ENCODE assay signal across 29 cellular contexts in the genomic region with DNA sequence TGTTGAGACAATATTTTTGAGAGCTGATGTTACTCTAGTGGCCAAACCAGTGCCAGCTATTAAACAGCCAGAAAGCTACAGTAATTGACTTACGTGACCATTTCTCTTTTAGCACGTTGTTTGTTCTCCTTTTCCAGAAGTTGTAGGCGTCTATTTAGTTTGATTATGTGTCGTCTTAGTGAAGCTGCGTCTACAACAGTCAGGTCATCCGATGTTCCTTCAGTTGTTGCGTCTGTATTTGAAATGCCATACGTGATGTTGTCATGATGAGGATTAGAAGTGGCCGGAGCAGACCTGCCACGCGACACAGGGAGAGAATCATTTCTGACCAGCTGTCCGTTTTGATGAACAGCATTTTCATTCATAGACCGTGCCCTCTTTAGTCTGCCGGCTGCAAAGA. TPM values are rescaled to one million over a fixed set of nuclear protein-coding genes. Genes with fewer than 3 reads are reported as not detected.
"Had no signal": no experiment of that assay in that cellular context is flagged by ENCODE, and none has a peak within 500 bp of the region (broad histone marks: within the 10 kb centered on the region; RNA-seq: fewer than 3 reads in every experiment).

No MANE protein-coding gene starts in this region.

- H3K9me3 Mint-ChIP-seq: activated T-helper 1 cell treated with anti-CD3 and anti-CD28 coated beads, Interleukin-12 subunit alpha, Interleukin-12 subunit beta, Interleukin-2, Interleukin-4 antibody, amounts not matched to agents 30 ng/mL and 10 ng/mL and 1 ng/mL, durations not matched to agents 14 hours and 24 hours and 36 hours; nephron progenitor cell; stimulated activated memory B cell treated with anti-CD40 and anti-IgM and Interleukin-4, amounts not matched to agents 10 μg/mL and 1 μg/mL and 100 μg/mL, for 72 hours; stimulated activated naive CD8-positive, alpha-beta T cell treated with anti-CD3 and anti-CD28 coated beads, Interleukin-15, amount 100 ng/mL, for 72 hours had no signal

- DNase-seq: activated CD4-positive, alpha-beta T cell treated with anti-CD3 and anti-CD28 coated beads for 48 hours; activated CD4-positive, alpha-beta T cell treated with anti-CD3 and anti-CD28 coated beads, Interleukin-2, amount 50 U/mL, for 48 hours; activated CD8-positive, alpha-beta memory T cell treated with anti-CD3 and anti-CD28 coated beads for 24 hours; activated gamma-delta T cell treated with Interleukin-2 at 50 U/mL for 16 hours; activated naive CD4-positive, alpha-beta T cell treated with anti-CD3 and anti-CD28 coated beads, Interleukin-2, amount 50 U/mL, for 16 hours; amniotic stem cell; caudate nucleus; esophagus squamous epithelium; foreskin melanocyte; glutamatergic neuron; islet precursor cell; left cardiac atrium; left ventricle myocardium superior; mammary epithelial cell; nephron progenitor cell; retina; sigmoid colon; stimulated activated CD4-positive, alpha-beta T cell treated with anti-CD3 and anti-CD28 coated beads, Interleukin-1b, Interleukin-23, amount 100 ng/mL, for 48 hours; stimulated activated CD4-positive, alpha-beta T cell treated with anti-CD3 and anti-CD28 coated beads, Interleukin-4, amount 100 ng/mL, for 4 hours; stimulated activated CD8-positive, alpha-beta memory T cell treated with anti-CD3 and anti-CD28 coated beads, Interleukin-4, amount 100 ng/mL, for 48 hours; stimulated activated naive CD8-positive, alpha-beta T cell treated with anti-CD3 and anti-CD28 coated beads, Interleukin-15, amount 100 ng/mL, for 72 hours; T-helper 9 cell; thyroid gland had no signal

- H3K4me1 Mint-ChIP-seq: stimulated activated memory B cell treated with anti-CD40 and anti-IgM and Interleukin-4, amounts not matched to agents 10 μg/mL and 1 μg/mL and 100 μg/mL, for 72 hours had no signal

- H3K27ac Mint-ChIP-seq: activated T-helper 1 cell treated with anti-CD3 and anti-CD28 coated beads, Interleukin-12 subunit alpha, Interleukin-12 subunit beta, Interleukin-2, Interleukin-4 antibody, amounts not matched to agents 30 ng/mL and 10 ng/mL and 1 ng/mL, durations not matched to agents 14 hours and 24 hours and 36 hours; nephron progenitor cell; stimulated activated memory B cell treated with anti-CD40 and anti-IgM and Interleukin-4, amounts not matched to agents 10 μg/mL and 1 μg/mL and 100 μg/mL, for 72 hours had no signal

- H3K4me3 Mint-ChIP-seq: activated T-helper 1 cell treated with anti-CD3 and anti-CD28 coated beads, Interleukin-12 subunit alpha, Interleukin-12 subunit beta, Interleukin-2, Interleukin-4 antibody, amounts not matched to agents 30 ng/mL and 10 ng/mL and 1 ng/mL, durations not matched to agents 14 hours and 24 hours and 36 hours; nephron progenitor cell; stimulated activated memory B cell treated with anti-CD40 and anti-IgM and Interleukin-4, amounts not matched to agents 10 μg/mL and 1 μg/mL and 100 μg/mL, for 72 hours; stimulated activated naive CD8-positive, alpha-beta T cell treated with anti-CD3 and anti-CD28 coated beads, Interleukin-15, amount 100 ng/mL, for 72 hours had no signal

- ATAC-seq: activated CD4-positive, CD25-positive, alpha-beta regulatory T cell treated with anti-CD3 and anti-CD28 coated beads, Interleukin-2, amount 50 U/mL, for 24 hours; left cardiac atrium; left ventricle myocardium superior; stimulated activated memory B cell treated with anti-CD40 and anti-IgM and Interleukin-4, amounts not matched to agents 10 μg/mL and 1 μg/mL and 100 μg/mL, for 72 hours; stimulated activated naive CD8-positive, alpha-beta T cell treated with anti-CD3 and anti-CD28 coated beads, Interleukin-15, amount 100 ng/mL, for 72 hours had no signal

- H3K36me3 Mint-ChIP-seq: stimulated activated memory B cell treated with anti-CD40 and anti-IgM and Interleukin-4, amounts not matched to agents 10 μg/mL and 1 μg/mL and 100 μg/mL, for 72 hours had no signal

RNA-seq across cellular contexts. Expression of a gene that starts 55.2 kb away (rescaled TPM):
- total RNA-seq: activated T-helper 1 cell treated with anti-CD3 and anti-CD28 coated beads, Interleukin-12 subunit alpha, Interleukin-12 subunit beta, Interleukin-2, Interleukin-4 antibody, amounts not matched to agents 30 ng/mL and 10 ng/mL and 1 ng/mL, durations not matched to agents 14 hours and 24 hours and 36 hours; left ventricle myocardium superior; osteocyte; smooth muscle cell; T-helper 1 cell treated with Interleukin-12 subunit alpha and Interleukin-12 subunit beta and Interleukin-4 antibody, amounts not matched to agents 30 ng/mL and 1 ng/mL, for 36 hours had no signal
